8 cellular contexts compared by ENCODE assay signal in the genomic region with DNA sequence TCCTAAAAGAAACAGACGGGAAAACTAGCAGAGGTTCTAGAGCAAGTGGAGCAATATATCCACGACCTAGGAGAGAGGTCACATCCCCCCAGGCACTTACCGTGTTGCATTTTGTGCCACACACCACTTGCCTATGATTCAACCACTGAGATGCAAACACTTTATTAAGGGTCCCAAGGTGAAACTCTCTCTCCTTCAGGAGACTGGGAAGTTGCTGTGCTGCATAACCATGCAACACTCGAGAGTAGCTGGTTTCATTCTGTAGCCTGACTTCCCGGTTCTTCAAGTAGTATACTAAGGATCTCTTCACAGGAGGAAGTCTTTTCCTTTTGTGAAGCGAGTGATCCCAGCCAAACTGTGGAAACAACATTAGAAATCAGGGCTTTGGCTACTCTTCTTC. TPM values are rescaled to one million over a fixed set of nuclear protein-coding genes. Genes with fewer than 3 reads are reported as not detected.
DNase-seq lines count a peak whose midpoint lies in the region; ATAC-seq, FAIRE-seq and TF ChIP-seq lines count a peak whose summit lies in the region.

No MANE protein-coding gene starts in this region.

- no peak for ATAC-seq in naive thymus-derived CD4-positive, alpha-beta T cell
- ATAC-seq in GM21619 (IDR thresholded peaks at IDR 0.05; ENCODE audit: unreplicated experiment): no peak

- TF ChIP-seq CTCF in CD14-positive monocyte (IDR thresholded peaks at IDR 0.05): no peak
- TF ChIP-seq CTCF in bronchial epithelial cell (IDR thresholded peaks at IDR 0.05; ENCODE audit: insufficient read depth, low read length, severe bottlenecking): no peak

- FAIRE-seq in bronchial epithelial cell (lab: Jason Lieb, UNC): peak; percentile 62

- peaks cover 52% of the 10 kb centered on the region for H3K4me1 Mint-ChIP-seq in CD14-positive monocyte
- peaks cover 43 to 68% (median 54%) of the 10 kb centered on the region in 7 donors for H3K4me1 Mint-ChIP-seq in naive thymus-derived CD4-positive, alpha-beta T cell

- H3K9me3 Mint-ChIP-seq in CD14-positive monocyte: no peaks in the 10 kb centered on the region
- H3K9me3 Mint-ChIP-seq in naive thymus-derived CD4-positive, alpha-beta T cell: peaks cover 0 to 5% (median 0%) of the 10 kb centered on the region in 11 donors

- H3K4me1 ChIP-seq in naive thymus-derived CD4-positive, alpha-beta T cell (ENCODE audit: control insufficient read depth in 2 of 2, insufficient read depth in 2 of 2, low read length in 2 of 2): peaks cover 24 to 34% of the 10 kb centered on the region in 2 donors

- peak overlapping the region; percentile 93 for H3K27ac ChIP-seq in naive thymus-derived CD4-positive, alpha-beta T cell (ENCODE audit: low read depth, low read length)

- peak overlapping the region; percentile 92 for H3K4me3 Mint-ChIP-seq in CD14-positive monocyte
- H3K4me3 Mint-ChIP-seq in naive thymus-derived CD4-positive, alpha-beta T cell: peak overlapping the region; percentile 91 to 99 (median 98)

- POLR2A ChIA-PET in naive thymus-derived CD4-positive, alpha-beta T cell (lab: Charles Lee): no interaction called here

- peaks cover 5% of the 10 kb centered on the region for H3K36me3 ChIP-seq in bronchial epithelial cell (ENCODE audit: control insufficient read depth, insufficient read depth, low read length)
- H3K36me3 ChIP-seq in naive thymus-derived CD4-positive, alpha-beta T cell (ENCODE audit: control insufficient read depth in 2 of 3, insufficient read depth in 3 of 3, low read length in 3 of 3): peaks cover 0 to 14% (median 0%) of the 10 kb centered on the region in 3 experiments

- no peaks in the 10 kb centered on the region for H3K9me3 ChIP-seq in naive thymus-derived CD4-positive, alpha-beta T cell (ENCODE audit: control insufficient read depth in 2 of 3, low read length in 3 of 3)

- H3K27me3 Mint-ChIP-seq in CD14-positive monocyte (ENCODE audit: low read depth in 3 of 3): peaks cover 0 to 6% (median 0%) of the 10 kb centered on the region in 3 donors
- H3K27me3 Mint-ChIP-seq in naive thymus-derived CD4-positive, alpha-beta T cell: peaks cover 0 to 2% (median 0%) of the 10 kb centered on the region in 5 donors

- in situ Hi-C loops in KBM-7 (cut with MboI; ENCODE audit: low pct_unique_long_range_greater_than_20kb, low sequenced_read_pairs): no loop called here

- peak overlapping the region; percentile 91 for H3K4me3 ChIP-seq in bronchial epithelial cell (ENCODE audit: low read depth, low read length)
- H3K4me3 ChIP-seq in naive thymus-derived CD4-positive, alpha-beta T cell (ENCODE audit: low read length): peak overlapping the region; percentile 92

- DNase-seq in CD14-positive monocyte (ENCODE audit: low spot score) (no peak), KBM-7 (peak; percentile 50), bronchial epithelial cell (ENCODE audit: low read depth) (peak; percentile 30), NCI-H1436 treated with DMSO at 0.1 percent for 48 hours (lab: John Stamatoyannopoulos, UW) (no peak), T-helper 9 cell (no peak)
- DNase-seq in naive thymus-derived CD4-positive, alpha-beta T cell: no peak
- DNase-seq in activated CD4-positive, CD25-positive, alpha-beta regulatory T cell treated with anti-CD3 and anti-CD28 coated beads, Interleukin-2, amount 50 U/mL, for 72 hours: no peak

- H3K27me3 ChIP-seq in bronchial epithelial cell (ENCODE audit: control insufficient read depth, insufficient read depth, low read length): no peaks in the 10 kb centered on the region
- H3K27me3 ChIP-seq in naive thymus-derived CD4-positive, alpha-beta T cell (ENCODE audit: control insufficient read depth in 2 of 2, insufficient read depth in 2 of 2, low read length in 2 of 2): no peaks in the 10 kb centered on the region

- CTCF ChIA-PET in naive thymus-derived CD4-positive, alpha-beta T cell (lab: Charles Lee): interaction anchor here (1.2 kb wide), 1 partner anchor 129 kb away, joined by 3 read pairs; no protein-coding TSS in a partner anchor

- intact Hi-C loops in CD14-positive monocyte (cut with micrococcal nuclease): loop anchor here (2.0 to 10.0 kb wide), 6 partner anchors 46 to 202 kb away; a partner anchor contains a TSS
- intact Hi-C loops in naive thymus-derived CD4-positive, alpha-beta T cell (cut with micrococcal nuclease): no loop called here

- peaks cover 27 to 35% of the 10 kb centered on the region in 2 donors for H3K36me3 Mint-ChIP-seq in CD14-positive monocyte
- peaks cover 6 to 28% (median 27%) of the 10 kb centered on the region in 5 donors for H3K36me3 Mint-ChIP-seq in naive thymus-derived CD4-positive, alpha-beta T cell

- peak overlapping the region; percentile 94 to 98 (median 97) for H3K27ac Mint-ChIP-seq in CD14-positive monocyte
- peak overlapping the region; percentile 94 to 99 (median 98) for H3K27ac Mint-ChIP-seq in naive thymus-derived CD4-positive, alpha-beta T cell

RNA-seq across cellular contexts. Expression of a gene that starts 1.6 kb away (rescaled TPM):
- polyA plus RNA-seq in CD14-positive monocyte: 10 to 100 TPM; 14.6 to 22.4 TPM
- 15.3 and 19.6 TPM in 2 replicates for total RNA-seq in bronchial epithelial cell
- 10 to 100 TPM; 10.8 to 40.4 (median 28.5) TPM for total RNA-seq in naive thymus-derived CD4-positive, alpha-beta T cell
- polyA plus RNA-seq in naive thymus-derived CD4-positive, alpha-beta T cell: 10 to 100 TPM; 13.2 to 15.4 TPM

RNA-seq across cellular contexts. Expression of a gene that starts 53.9 kb away (rescaled TPM):
- 10 to 100 TPM; 39.2 to 44.5 TPM for polyA plus RNA-seq in CD14-positive monocyte
- 37.6 and 53.1 TPM in 2 replicates for total RNA-seq in bronchial epithelial cell
- total RNA-seq in naive thymus-derived CD4-positive, alpha-beta T cell: 10 to 100 TPM; 31.1 to 39.9 (median 32.8) TPM
- 10 to 100 TPM; 35.8 to 53.9 TPM for polyA plus RNA-seq in naive thymus-derived CD4-positive, alpha-beta T cell

Comparison
In these comparisons a context has a peak if more than half of its experiments do, and no peak if none do; other contexts are left out.
1. DNase-seq: peak in KBM-7 (single experiment) and bronchial epithelial cell (single experiment); none in CD14-positive monocyte (single experiment), naive thymus-derived CD4-positive, alpha-beta T cell (0 of 9), NCI-H1436 treated with DMSO at 0.1 percent for 48 hours (single experiment), activated CD4-positive, CD25-positive, alpha-beta regulatory T cell treated with anti-CD3 and anti-CD28 coated beads, Interleukin-2, amount 50 U/mL, for 72 hours (single experiment) and T-helper 9 cell (single experiment).
2. intact Hi-C loops: an anchor here in CD14-positive monocyte (2.0 to 10.0 kb wide); none called in naive thymus-derived CD4-positive, alpha-beta T cell.